In the genomic region with DNA sequence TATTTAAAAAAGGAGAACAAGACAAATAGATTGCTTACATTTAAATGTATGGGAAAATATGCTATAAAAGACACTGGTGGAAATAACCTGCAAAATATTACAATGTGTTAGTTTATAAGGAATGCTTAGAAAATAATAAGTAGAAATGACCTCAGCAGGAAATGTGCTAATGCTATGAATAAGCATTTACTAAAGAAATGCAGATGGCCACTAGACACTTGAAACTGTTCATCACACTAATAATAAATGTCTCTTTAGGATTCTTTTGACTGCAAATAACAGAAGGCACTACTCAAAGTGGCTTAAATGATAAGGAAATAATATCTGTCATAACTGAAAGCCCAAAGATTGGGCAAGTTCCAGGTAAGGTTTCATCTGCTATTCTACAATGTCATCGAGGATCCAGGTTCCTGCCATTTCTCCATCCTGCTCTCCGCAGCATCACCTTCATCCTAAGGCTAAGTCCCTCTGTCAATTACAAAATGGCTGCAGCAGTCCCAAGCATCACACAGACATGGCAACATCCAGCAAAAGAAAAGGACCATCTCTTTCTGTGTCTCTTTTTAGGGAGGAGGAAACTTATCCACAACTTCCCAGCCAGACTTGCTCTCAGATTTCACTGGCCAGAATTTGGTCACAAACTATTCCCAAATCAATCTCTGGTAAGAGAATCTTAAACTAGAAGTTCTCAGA, we compare ENCODE assay signal across 1 cellular context.
TF ChIP-seq lines count a peak whose summit lies in the region.

No MANE protein-coding gene starts in this region.

TF ChIP-seq in IMR-90, 13 proteins besides CTCF, POLR2A, EP300 and RAD21 (continued from another document):
- TF ChIP-seq, protein P1, sequence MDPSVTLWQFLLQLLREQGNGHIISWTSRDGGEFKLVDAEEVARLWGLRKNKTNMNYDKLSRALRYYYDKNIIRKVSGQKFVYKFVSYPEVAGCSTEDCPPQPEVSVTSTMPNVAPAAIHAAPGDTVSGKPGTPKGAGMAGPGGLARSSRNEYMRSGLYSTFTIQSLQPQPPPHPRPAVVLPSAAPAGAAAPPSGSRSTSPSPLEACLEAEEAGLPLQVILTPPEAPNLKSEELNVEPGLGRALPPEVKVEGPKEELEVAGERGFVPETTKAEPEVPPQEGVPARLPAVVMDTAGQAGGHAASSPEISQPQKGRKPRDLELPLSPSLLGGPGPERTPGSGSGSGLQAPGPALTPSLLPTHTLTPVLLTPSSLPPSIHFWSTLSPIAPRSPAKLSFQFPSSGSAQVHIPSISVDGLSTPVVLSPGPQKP (IDR thresholded peaks at IDR 0.05; ENCODE audit: borderline replicate concordance, low read depth, low read length) = no peak
- TF ChIP-seq, protein P2, sequence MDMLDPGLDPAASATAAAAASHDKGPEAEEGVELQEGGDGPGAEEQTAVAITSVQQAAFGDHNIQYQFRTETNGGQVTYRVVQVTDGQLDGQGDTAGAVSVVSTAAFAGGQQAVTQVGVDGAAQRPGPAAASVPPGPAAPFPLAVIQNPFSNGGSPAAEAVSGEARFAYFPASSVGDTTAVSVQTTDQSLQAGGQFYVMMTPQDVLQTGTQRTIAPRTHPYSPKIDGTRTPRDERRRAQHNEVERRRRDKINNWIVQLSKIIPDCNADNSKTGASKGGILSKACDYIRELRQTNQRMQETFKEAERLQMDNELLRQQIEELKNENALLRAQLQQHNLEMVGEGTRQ (IDR thresholded peaks at IDR 0.05; ENCODE audit: low read depth, low read length) = no peak
